Comparison of ENCODE assay signal across 1 cellular context in the genomic region with DNA sequence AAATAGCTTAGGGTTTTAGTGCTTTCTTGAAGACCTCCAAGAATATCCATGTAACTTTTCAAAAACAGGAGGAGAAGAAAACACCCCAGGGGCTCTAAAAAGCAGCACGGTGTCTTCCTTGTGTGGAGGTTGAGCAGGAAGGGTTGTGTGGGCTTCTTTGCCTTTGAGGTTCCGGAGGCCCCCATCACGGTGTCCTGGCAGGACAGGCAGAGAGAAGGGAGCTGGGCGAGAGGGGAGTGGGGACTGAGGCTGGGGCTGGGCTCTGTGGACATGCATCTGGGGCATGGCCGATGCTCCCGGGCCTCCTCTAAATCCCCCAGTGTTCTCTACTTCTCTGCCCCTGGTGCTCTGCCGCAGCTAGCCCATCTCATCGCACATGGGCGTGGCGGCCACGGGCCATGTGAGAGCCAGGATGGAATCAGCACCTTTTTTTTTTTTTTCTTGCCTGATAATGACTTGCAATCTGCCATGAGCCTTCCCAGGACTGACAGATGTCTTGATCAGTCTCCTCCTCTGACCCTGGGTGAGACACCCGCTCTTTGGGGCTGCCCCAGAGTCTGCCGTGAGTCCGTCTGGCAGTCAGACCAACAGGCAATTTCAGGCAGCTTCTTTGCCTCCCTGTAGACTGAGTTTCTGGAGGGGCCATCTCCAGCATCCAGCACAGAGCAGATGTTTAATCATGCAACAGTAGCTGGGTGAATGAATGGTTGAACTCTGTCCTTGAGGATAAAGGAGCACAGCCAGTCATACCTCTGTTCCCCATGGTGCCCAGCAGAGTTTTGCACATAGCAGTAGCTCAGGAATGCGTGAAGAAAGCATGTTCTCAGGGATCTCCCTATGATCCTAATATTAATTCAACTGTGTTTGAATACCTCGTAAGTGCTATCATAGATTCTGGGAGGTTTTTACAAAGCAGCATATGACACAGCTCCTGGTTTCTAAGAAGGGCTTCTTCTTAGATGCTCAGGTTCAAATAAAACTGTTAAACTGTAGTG.
TF ChIP-seq lines count a peak whose summit lies in the region.

No MANE protein-coding gene starts in this region.

TF ChIP-seq in HepG2, 621 proteins besides CTCF, POLR2A, EP300 and RAD21:
- no peak for TF ChIP-seq ZNF782 (CRISPR knock-in tag; IDR thresholded peaks at IDR 0.05; ENCODE audit: borderline replicate concordance)
